In the genomic region with DNA sequence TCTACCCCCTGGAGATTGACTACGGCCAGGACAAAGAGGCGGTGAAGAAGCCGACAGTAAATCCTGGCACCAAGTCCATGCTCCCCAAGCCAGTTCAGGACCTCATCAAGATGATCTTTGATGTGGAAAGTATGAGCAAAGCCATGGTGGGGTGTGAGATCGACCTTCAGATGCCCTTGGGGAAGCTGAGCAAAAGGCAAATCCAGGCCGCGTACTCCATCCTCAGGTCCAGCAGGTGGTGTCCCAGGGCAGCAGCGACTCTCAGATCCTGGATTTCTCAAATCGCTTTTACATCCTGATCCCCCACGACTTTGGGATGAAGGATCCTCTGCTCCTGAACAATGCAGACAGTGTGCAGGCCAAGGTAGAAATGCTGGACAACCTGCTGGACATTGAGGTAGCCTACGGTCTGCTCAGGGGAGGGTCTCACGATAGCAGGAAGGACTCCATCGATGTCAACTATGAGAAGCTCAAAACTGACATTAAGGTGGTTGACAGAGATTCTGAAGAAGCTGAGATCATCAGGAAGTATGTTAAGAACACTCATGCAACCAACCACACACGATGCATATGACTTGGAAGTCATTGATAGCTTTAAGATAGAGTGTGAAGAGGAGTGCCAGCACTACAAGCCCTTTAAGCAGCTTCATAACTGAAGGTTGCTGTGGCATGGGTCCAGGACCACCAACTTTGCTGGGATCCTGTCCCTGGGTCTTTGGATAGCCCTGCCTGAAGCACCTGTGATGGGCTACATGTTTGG, we compare ENCODE assay signal across 20 cellular contexts.
"Had no signal": no experiment of that assay in that cellular context is flagged by ENCODE, and none has a peak within 500 bp of the region (broad histone marks: within the 10 kb centered on the region; RNA-seq: fewer than 3 reads in every experiment).

No MANE protein-coding gene starts in this region.

- H3K9me3 ChIP-seq: SK-N-SH, thyroid gland had no signal

- DNase-seq: activated CD8-positive, alpha-beta memory T cell treated with anti-CD3 and anti-CD28 coated beads for 24 hours; activated effector memory CD4-positive, alpha-beta T cell treated with Interleukin-2 at 50 U/mL for 16 hours; central memory CD4-positive, alpha-beta T cell; cortex of kidney; effector CD8-positive, alpha-beta T cell; foreskin keratinocyte; glutamatergic neuron; left ventricle myocardium superior; nucleus accumbens; right cardiac atrium; SK-N-SH; T-cell; T1000; thyroid gland had no signal

- H3K27ac Mint-ChIP-seq: activated naive CD4-positive, alpha-beta T cell treated with anti-CD3 and anti-CD28 coated beads, Interleukin-2, amount 50 U/mL, for 24 hours; brain; memory B cell; natural killer cell treated with Interleukin-12 subunit alpha and Interleukin-12 subunit beta and Interleukin-15 and Interleukin-18, amount 100 ng/mL, for 72 hours; progenitor cell of endocrine pancreas had no signal

- H3K4me3 Mint-ChIP-seq: activated naive CD4-positive, alpha-beta T cell treated with anti-CD3 and anti-CD28 coated beads, Interleukin-2, amount 50 U/mL, for 24 hours; brain; memory B cell; natural killer cell treated with Interleukin-12 subunit alpha and Interleukin-12 subunit beta and Interleukin-15 and Interleukin-18, amount 100 ng/mL, for 72 hours; T-cell had no signal

- ATAC-seq: foreskin keratinocyte; left ventricle myocardium superior; natural killer cell treated with Interleukin-12 subunit alpha and Interleukin-12 subunit beta and Interleukin-15 and Interleukin-18, amount 100 ng/mL, for 72 hours; T-cell had no signal

- H3K27me3 Mint-ChIP-seq: memory B cell had no signal

- H3K4me3 ChIP-seq: skin epidermis, thyroid gland had no signal

- H3K9ac ChIP-seq: SK-N-SH had no signal

- H3K36me3 ChIP-seq: thyroid gland had no signal

- H3K27me3 ChIP-seq: foreskin keratinocyte, thyroid gland had no signal

- H3K27ac ChIP-seq: foreskin keratinocyte, skin epidermis, thyroid gland had no signal

- H3K4me1 ChIP-seq: thyroid gland had no signal
